ENCODE assay signal across 10 cellular contexts in genomic region chr7:920351-921070, GRCh38. TPM values are rescaled to one million over a fixed set of nuclear protein-coding genes. Genes with fewer than 3 reads are reported as not detected.
A peak's percentile ranks its signal among the peaks of the same experiment; 100 is the strongest.
DNase-seq lines count a peak whose midpoint lies in the region; ATAC-seq and TF ChIP-seq lines count a peak whose summit lies in the region.
"Had no signal": no experiment of that assay in that cellular context is flagged by ENCODE, and none has a peak within 500 bp of the region (broad histone marks: within the 10 kb centered on the region; RNA-seq: fewer than 3 reads in every experiment).

No MANE protein-coding gene starts in this region.

- 82 to 87% (median 85%) methylated on average over 27 to 40 of the region's 40 CpGs for WGBS in heart left ventricle, 4 donors

- POLR2A ChIA-PET in HCT116 (lab: Charles Lee), result no interaction called here
- POLR2A ChIA-PET in activated CD8-positive, alpha-beta T cell treated with anti-CD3 and anti-CD28 coated beads, Interleukin-2, amount 10 ng/mL, durations not matched to agents 7 days and 5 days (lab: Charles Lee), result no interaction called here

- H3K9me3 Mint-ChIP-seq in activated CD8-positive, alpha-beta T cell treated with anti-CD3 and anti-CD28 coated beads, Interleukin-2, amount 10 ng/mL, durations not matched to agents 7 days and 5 days (ENCODE audit: insufficient read depth), result no peaks in the 10 kb centered on the region

- H3K9me3 ChIP-seq in HCT116 (ENCODE audit: control insufficient read depth in 1 of 2, insufficient read depth in 1 of 2, low read depth in 1 of 2, low read length in 2 of 2), result no peaks in the 10 kb centered on the region
- no peaks in the 10 kb centered on the region for H3K9me3 ChIP-seq in heart left ventricle

- TF ChIP-seq CTCF in HCT116 (IDR thresholded peaks at IDR 0.05 in 2 of 3, conservative IDR thresholded peaks at IDR 0.05 in 1 of 3; ENCODE audit: borderline replicate concordance in 1 of 3, insufficient read depth in 1 of 3, low read depth in 2 of 3, low read length in 2 of 3) (no peak), heart left ventricle (IDR thresholded peaks at IDR 0.05) (no peak)

- no peak overlapping the region for H3K9ac ChIP-seq in HCT116 (ENCODE audit: low read length)

- H4K20me1 ChIP-seq in HCT116 (ENCODE audit: insufficient read depth), result no peaks in the 10 kb centered on the region

- H3K4me1 Mint-ChIP-seq in activated CD8-positive, alpha-beta T cell treated with anti-CD3 and anti-CD28 coated beads, Interleukin-2, amount 10 ng/mL, durations not matched to agents 7 days and 5 days (ENCODE audit: low read depth), result peaks cover 38% of the 10 kb centered on the region

- no peaks in the 10 kb centered on the region for H3K9me2 ChIP-seq in HCT116 (ENCODE audit: insufficient read depth)

- peak overlapping the region; percentile 96 for H3K27ac Mint-ChIP-seq in activated CD8-positive, alpha-beta T cell treated with anti-CD3 and anti-CD28 coated beads, Interleukin-2, amount 10 ng/mL, durations not matched to agents 7 days and 5 days

- no peak for TF ChIP-seq RAD21 in HCT116 (IDR thresholded peaks at IDR 0.05; ENCODE audit: low read depth)

- H3K4me1 ChIP-seq in HCT116 (ENCODE audit: control insufficient read depth in 1 of 2, insufficient read depth in 2 of 2, low read length in 2 of 2) (peaks cover 0 to 10% of the 10 kb centered on the region in 2 experiments; a peak in 2 of 4 replicates), heart left ventricle (peaks cover 0 to 36% (median 8%) of the 10 kb centered on the region in 12 donors)

- intact Hi-C loops in HCT116 (cut with micrococcal nuclease), result no loop called here
- intact Hi-C loops in heart left ventricle (cut with DNase I), result no loop called here

- no peaks in the 10 kb centered on the region for H3K79me2 ChIP-seq in HCT116 (ENCODE audit: insufficient read depth, low read length)

- H3K4me3 ChIP-seq in HCT116 (replicated peaks in 1 of 2; ENCODE audit: low read depth in 1 of 2, low read length in 2 of 2), result no peak overlapping the region
- H3K4me3 ChIP-seq in heart left ventricle, result no peak overlapping the region

- DNase-seq in HCT116 (ENCODE audit: low read depth, low spot score), result no peak
- no peak for DNase-seq in activated CD8-positive, alpha-beta T cell treated with anti-CD3 and anti-CD28 coated beads, Interleukin-2, amount 10 ng/mL, durations not matched to agents 7 days and 5 days
- peak; percentile 7 to 56 (median 17) for DNase-seq in heart left ventricle
- DNase-seq in stimulated activated CD4-positive, alpha-beta T cell treated with anti-CD3 and anti-CD28 coated beads, Interleukin-15, amount 100 ng/mL, for 24 hours, result peak; percentile 69
- DNase-seq in NCI-H2227 treated with DMSO at 0.1 percent for 48 hours (lab: John Stamatoyannopoulos, UW), result no peak
- no peak for DNase-seq in dedifferentiated amniotic fluid mesenchymal stem cell (ENCODE audit: extremely low spot score)
- DNase-seq: kidney glomerular epithelial cell, NCI-H446 had no signal

- RAD21 ChIA-PET in HCT116 (lab: Charles Lee; ENCODE audit: low non-redundant PET in 1 of 2, low total read pairs in 2 of 2, uncharacterized antibody in 2 of 2, unreplicated experiment in 2 of 2), result no interaction called here

- H3K36me3 ChIP-seq in HCT116 (ENCODE audit: control insufficient read depth in 1 of 2, insufficient read depth in 2 of 2, low read length in 2 of 2) (no peaks in the 10 kb centered on the region), heart left ventricle (no peaks in the 10 kb centered on the region)

- H3K27me3 Mint-ChIP-seq in activated CD8-positive, alpha-beta T cell treated with anti-CD3 and anti-CD28 coated beads, Interleukin-2, amount 10 ng/mL, durations not matched to agents 7 days and 5 days (ENCODE audit: low read depth), result no peaks in the 10 kb centered on the region

- H3K27ac ChIP-seq in HCT116 (ENCODE audit: low read depth, low read length) (no peak overlapping the region), heart left ventricle (no peak overlapping the region)

- peak overlapping the region; percentile 36 for H3K4me3 Mint-ChIP-seq in activated CD8-positive, alpha-beta T cell treated with anti-CD3 and anti-CD28 coated beads, Interleukin-2, amount 10 ng/mL, durations not matched to agents 7 days and 5 days

- H2AFZ ChIP-seq in HCT116 (ENCODE audit: low read depth, low read length, poor library complexity, severe bottlenecking), result no peak overlapping the region

- BruUV-seq in HCT116 (replicated peaks; lab: Mats Ljungman, UMichigan), result no TSS peak

- ATAC-seq in HCT116, result peak; percentile 12; the same call in 1 of the 2 replicates
- no peak for ATAC-seq in activated CD8-positive, alpha-beta T cell treated with anti-CD3 and anti-CD28 coated beads, Interleukin-2, amount 10 ng/mL, durations not matched to agents 7 days and 5 days
- no peak for ATAC-seq in heart left ventricle
- no peak for ATAC-seq in HG03378 (IDR thresholded peaks at IDR 0.05; ENCODE audit: unreplicated experiment)
- no peak for ATAC-seq in HG02885 (IDR thresholded peaks at IDR 0.05; ENCODE audit: poor library complexity, unreplicated experiment)

- H3K27me3 ChIP-seq in HCT116 (ENCODE audit: insufficient read depth, low read length) (no peaks in the 10 kb centered on the region), heart left ventricle (peaks cover 0 to 5% (median 0%) of the 10 kb centered on the region in 9 donors)

- TF ChIP-seq POLR2A in HCT116 (IDR thresholded peaks at IDR 0.05; ENCODE audit: borderline replicate concordance, extremely low read depth, insufficient read depth, insufficient read length) (no peak), heart left ventricle (IDR thresholded peaks at IDR 0.05) (no peak)

- CTCF ChIA-PET in HCT116 (lab: Charles Lee), result no interaction called here
- CTCF ChIA-PET in activated CD8-positive, alpha-beta T cell treated with anti-CD3 and anti-CD28 coated beads, Interleukin-2, amount 10 ng/mL, durations not matched to agents 7 days and 5 days (lab: Charles Lee), result interaction anchor here (2.0 kb wide), 1 partner anchor 10 kb away, joined by 9 read pairs; no protein-coding TSS in a partner anchor

- H3K4me2 ChIP-seq in HCT116 (ENCODE audit: low read length), result no peak overlapping the region

- peaks cover 6% of the 10 kb centered on the region for H3K36me3 Mint-ChIP-seq in activated CD8-positive, alpha-beta T cell treated with anti-CD3 and anti-CD28 coated beads, Interleukin-2, amount 10 ng/mL, durations not matched to agents 7 days and 5 days (ENCODE audit: low read depth)

TF ChIP-seq in HCT116, 20 proteins besides CTCF, POLR2A, EP300 and RAD21:
- TF ChIP-seq SP1 (IDR thresholded peaks at IDR 0.05; ENCODE audit: low read depth), result no peak
- TF ChIP-seq ZFX (IDR thresholded peaks at IDR 0.05), result no peak
- no peak for TF ChIP-seq POLR2AphosphoS5 (IDR thresholded peaks at IDR 0.05; ENCODE audit: low read depth, low read length)
- no peak for TF ChIP-seq YY1 (IDR thresholded peaks at IDR 0.05; ENCODE audit: extremely low read depth, insufficient replicate concordance, low read depth, low read length)
- TF ChIP-seq ELF1 (IDR thresholded peaks at IDR 0.05; ENCODE audit: borderline replicate concordance, low read depth), result no peak
- TF ChIP-seq ZNF274 (IDR thresholded peaks at IDR 0.05; ENCODE audit: low read depth, low read length), result no peak
- TF ChIP-seq EZH2 (IDR thresholded peaks at IDR 0.05), result no peak

RNA-seq across cellular contexts. Expression of gene ADAP1, which starts 34.0 kb away (rescaled TPM):
- total RNA-seq in HCT116 (2021; ENCODE audit: unreplicated experiment) (34.0 TPM), heart left ventricle (10 to 100 TPM in 6 of 9 donors, 1 to 10 TPM in 3; 7.0 to 16.5 (median 12.0) TPM)
- polyA plus RNA-seq in HCT116 (2012), result 48.8 and 50.6 TPM in 2 replicates
- 10 to 100 TPM; 24.2 to 28.6 TPM for total RNA-seq in activated CD8-positive, alpha-beta T cell treated with anti-CD3 and anti-CD28 coated beads, Interleukin-2, amount 10 ng/mL, durations not matched to agents 7 days and 5 days
- polyA plus RNA-seq in heart left ventricle, result 10 to 100 TPM in 1 of 2 donors, 1 to 10 TPM in 1; 3.1 to 14.0 TPM

RNA-seq across cellular contexts. Expression of gene GET4, which starts 44.2 kb away (rescaled TPM):
- total RNA-seq in HCT116 (2021; ENCODE audit: unreplicated experiment) (44.8 TPM), heart left ventricle (10 to 100 TPM; 14.6 to 27.3 (median 18.6) TPM)
- polyA plus RNA-seq in HCT116 (2012), result 42.1 and 43.4 TPM in 2 replicates
- 10 to 100 TPM; 32.2 to 38.3 TPM for total RNA-seq in activated CD8-positive, alpha-beta T cell treated with anti-CD3 and anti-CD28 coated beads, Interleukin-2, amount 10 ng/mL, durations not matched to agents 7 days and 5 days
- 10 to 100 TPM; 19.7 to 34.1 TPM for polyA plus RNA-seq in heart left ventricle

RNA-seq across cellular contexts. Expression of gene COX19, which starts 54.8 kb away (rescaled TPM):
- total RNA-seq in HCT116 (2021; ENCODE audit: unreplicated experiment) (14.0 TPM), heart left ventricle (1 to 10 TPM; 3.1 to 7.8 (median 6.5) TPM)
- polyA plus RNA-seq in HCT116 (2012), result 5.3 and 7.0 TPM in 2 replicates
- 10 to 100 TPM; 16.8 to 18.2 TPM for total RNA-seq in activated CD8-positive, alpha-beta T cell treated with anti-CD3 and anti-CD28 coated beads, Interleukin-2, amount 10 ng/mL, durations not matched to agents 7 days and 5 days
- 1 to 10 TPM; 5.7 to 6.6 TPM for polyA plus RNA-seq in heart left ventricle

Comparison
In these comparisons a context has a peak if more than half of its experiments do, and no peak if none do; other contexts are left out.
1. DNase-seq: peak in heart left ventricle (5 of 5) and stimulated activated CD4-positive, alpha-beta T cell treated with anti-CD3 and anti-CD28 coated beads, Interleukin-15, amount 100 ng/mL, for 24 hours (single experiment); none in HCT116 (single experiment), activated CD8-positive, alpha-beta T cell treated with anti-CD3 and anti-CD28 coated beads, Interleukin-2, amount 10 ng/mL, durations not matched to agents 7 days and 5 days (single experiment), NCI-H2227 treated with DMSO at 0.1 percent for 48 hours (single experiment) and dedifferentiated amniotic fluid mesenchymal stem cell (single experiment).